In the genomic region with DNA sequence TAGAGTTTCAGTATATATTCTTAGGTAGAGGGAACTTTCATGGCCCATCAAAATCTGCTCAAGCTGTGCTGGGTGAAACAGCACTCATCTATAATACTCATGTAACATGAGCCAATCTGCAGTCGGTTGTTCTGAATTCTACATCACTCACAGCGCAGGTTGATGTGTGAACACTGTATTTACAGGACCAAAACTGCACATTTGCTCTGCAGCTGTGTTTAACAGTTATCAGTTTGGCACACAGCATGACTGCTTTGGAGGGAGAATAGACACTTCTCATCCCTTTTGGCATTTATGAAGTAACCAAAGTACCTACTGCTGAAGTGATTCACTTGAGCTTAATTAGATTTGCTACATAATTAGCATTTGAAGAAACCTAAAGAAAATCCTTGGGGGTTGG, we compare ENCODE assay signal across 14 cellular contexts.
DNase-seq lines count a peak whose midpoint lies in the region; ATAC-seq, FAIRE-seq and TF ChIP-seq lines count a peak whose summit lies in the region.
"Had no signal": no experiment of that assay in that cellular context is flagged by ENCODE, and none has a peak within 500 bp of the region (broad histone marks: within the 10 kb centered on the region; RNA-seq: fewer than 3 reads in every experiment).

No MANE protein-coding gene starts in this region.

- H3K23me2 ChIP-seq in H1 (ENCODE audit: low read depth, low read length) = no peaks in the 10 kb centered on the region

- H3K9me3 Mint-ChIP-seq in activated CD4-positive, alpha-beta T cell treated with anti-CD3 and anti-CD28 coated beads, Interleukin-2, amount 10 ng/mL, durations not matched to agents 24 days and 14 days = no peaks in the 10 kb centered on the region
- H3K9me3 Mint-ChIP-seq: activated T-helper 2 cell treated with anti-CD3 and anti-CD28 coated beads, Interferon-gamma antibody, Interleukin-2, Interleukin-4, amounts not matched to agents 10 μg/mL and 5 μg/mL and 100 μg/mL, durations not matched to agents 14 hours and 24 hours and 36 hours; stimulated activated memory B cell treated with anti-CD40 and anti-IgM and Interleukin-4, amounts not matched to agents 10 μg/mL and 1 μg/mL and 100 μg/mL, for 72 hours had no signal

- CTCF ChIA-PET in H1 (lab: Charles Lee; ENCODE audit: partially characterized antibody) = interaction anchor here (0.9 to 4.3 kb wide), 6 partner anchors 10 to 1709 kb away, joined by 3 to 22 read pairs (median 4); no protein-coding TSS in a partner anchor

- H4K91ac ChIP-seq in H1 (replicated peaks; ENCODE audit: insufficient read length, low read length) = no peak overlapping the region

- H3K4me3 ChIP-seq in H1 (ENCODE audit: extremely low read depth in 1 of 4, insufficient read depth in 2 of 4, low read depth in 3 of 4, low read length in 4 of 4) = peak overlapping the region in 1 of 4 experiments; percentile 46; a peak in 2 of 8 replicates
- H3K4me3 ChIP-seq: upper lobe of right lung had no signal

- no peak overlapping the region for H2AK5ac ChIP-seq in H1 (ENCODE audit: low read depth, low read length)

- H4K8ac ChIP-seq in H1 (ENCODE audit: extremely low read depth, insufficient read depth, low read length) = no peak overlapping the region

- no peaks in the 10 kb centered on the region for H3K36me3 Mint-ChIP-seq in activated CD4-positive, alpha-beta T cell treated with anti-CD3 and anti-CD28 coated beads, Interleukin-2, amount 10 ng/mL, durations not matched to agents 24 days and 14 days (ENCODE audit: low read depth)

- no peak overlapping the region for H3K18ac ChIP-seq in H1 (ENCODE audit: extremely low read depth, low read length)

- no peak for TF ChIP-seq CTCF in H1 (IDR thresholded peaks at IDR 0.05; ENCODE audit: control extremely low read depth in 1 of 3, insufficient read depth in 1 of 3, low read depth in 1 of 3, low read length in 3 of 3)

- H2BK15ac ChIP-seq in H1 (ENCODE audit: low read length) = no peak overlapping the region

- H3K4ac ChIP-seq in H1 (replicated peaks; ENCODE audit: insufficient read length, low read depth, low read length) = no peak overlapping the region

- H3K9me3 ChIP-seq in H1 (ENCODE audit: insufficient read depth in 2 of 2, low read depth in 1 of 2, low read length in 1 of 2) = no peaks in the 10 kb centered on the region
- H3K9me3 ChIP-seq: upper lobe of right lung had no signal

- TF ChIP-seq POLR2A in H1 (IDR thresholded peaks at IDR 0.05; ENCODE audit: control extremely low read depth in 1 of 2, low read depth in 2 of 2, low read length in 2 of 2) = no peak
- TF ChIP-seq POLR2A in erythroblast (IDR thresholded peaks at IDR 0.05; ENCODE audit: low read length) = no peak

- H2BK20ac ChIP-seq in H1 (ENCODE audit: low read length) = no peak overlapping the region

- no peak for FAIRE-seq in H1 (lab: Jason Lieb, UNC)

- H3K27ac ChIP-seq in H1 (ENCODE audit: low read depth, low read length) = no peak overlapping the region
- H3K27ac ChIP-seq: epithelial cell of prostate, upper lobe of right lung had no signal

- no peak overlapping the region for H3K23ac ChIP-seq in H1 (ENCODE audit: insufficient read length)

- POLR2A ChIA-PET in H1 (lab: Charles Lee; ENCODE audit: partially characterized antibody) = no interaction called here

- H3K27me3 ChIP-seq in H1 (replicated peaks in 1 of 4; ENCODE audit: control insufficient read depth in 3 of 4, extremely low read depth in 1 of 4, insufficient read depth in 3 of 4, low read length in 3 of 4) = no peaks in the 10 kb centered on the region
- H3K27me3 ChIP-seq: upper lobe of right lung had no signal

- peaks cover under 1% of the 10 kb centered on the region for H3K27me3 Mint-ChIP-seq in activated CD4-positive, alpha-beta T cell treated with anti-CD3 and anti-CD28 coated beads, Interleukin-2, amount 10 ng/mL, durations not matched to agents 24 days and 14 days
- H3K27me3 Mint-ChIP-seq: stimulated activated memory B cell treated with anti-CD40 and anti-IgM and Interleukin-4, amounts not matched to agents 10 μg/mL and 1 μg/mL and 100 μg/mL, for 72 hours had no signal

- no peak overlapping the region for H2BK5ac ChIP-seq in H1 (ENCODE audit: low read depth, low read length)

- H3K36me3 ChIP-seq in H1 (ENCODE audit: control insufficient read depth in 2 of 4, insufficient read depth in 4 of 4, low read length in 3 of 4) = no peaks in the 10 kb centered on the region
- H3K36me3 ChIP-seq: upper lobe of right lung had no signal

- no peak overlapping the region for H3K27ac Mint-ChIP-seq in activated CD4-positive, alpha-beta T cell treated with anti-CD3 and anti-CD28 coated beads, Interleukin-2, amount 10 ng/mL, durations not matched to agents 24 days and 14 days
- H3K27ac Mint-ChIP-seq: activated T-helper 2 cell treated with anti-CD3 and anti-CD28 coated beads, Interferon-gamma antibody, Interleukin-2, Interleukin-4, amounts not matched to agents 10 μg/mL and 5 μg/mL and 100 μg/mL, durations not matched to agents 14 hours and 24 hours and 36 hours; stimulated activated memory B cell treated with anti-CD40 and anti-IgM and Interleukin-4, amounts not matched to agents 10 μg/mL and 1 μg/mL and 100 μg/mL, for 72 hours had no signal

- DNase-seq in DMS79 treated with DMSO at 0.1 percent for 48 hours (lab: John Stamatoyannopoulos, UW) (peak; percentile 59), NCI-H1436 (lab: John Stamatoyannopoulos, UW) (peak; percentile 45), NCI-H2227 treated with DMSO at 0.1 percent for 48 hours (lab: John Stamatoyannopoulos, UW) (peak; percentile 3), H1 (ENCODE audit: low read depth in 1 of 2, low spot score in 2 of 2) (no peak), erythroblast (lab: John Stamatoyannopoulos, UW) (no peak)
- DNase-seq in activated CD4-positive, alpha-beta T cell treated with anti-CD3 and anti-CD28 coated beads, Interleukin-2, amount 10 ng/mL, durations not matched to agents 24 days and 14 days = no peak
- DNase-seq in effector CD4-positive, alpha-beta T cell = no peak
- DNase-seq: activated CD4-positive, alpha-beta T cell treated with anti-CD3 and anti-CD28 coated beads, Interleukin-2, amount 50 U/mL, for 48 hours; nucleus accumbens; upper lobe of right lung had no signal

- H3K56ac ChIP-seq in H1 (replicated peaks; ENCODE audit: insufficient read length, low read depth, low read length) = no peak overlapping the region

- ATAC-seq in GM19455 (IDR thresholded peaks at IDR 0.05; ENCODE audit: unreplicated experiment) = no peak
- ATAC-seq: stimulated activated memory B cell treated with anti-CD40 and anti-IgM and Interleukin-4, amounts not matched to agents 10 μg/mL and 1 μg/mL and 100 μg/mL, for 72 hours had no signal

- no peak overlapping the region for H2BK120ac ChIP-seq in H1 (replicated peaks; ENCODE audit: low read depth, low read length)

- H3K4me3 Mint-ChIP-seq in activated CD4-positive, alpha-beta T cell treated with anti-CD3 and anti-CD28 coated beads, Interleukin-2, amount 10 ng/mL, durations not matched to agents 24 days and 14 days = no peak overlapping the region
- H3K4me3 Mint-ChIP-seq: stimulated activated memory B cell treated with anti-CD40 and anti-IgM and Interleukin-4, amounts not matched to agents 10 μg/mL and 1 μg/mL and 100 μg/mL, for 72 hours had no signal

- TF ChIP-seq EP300 in H1 (IDR thresholded peaks at IDR 0.05; ENCODE audit: borderline replicate concordance in 1 of 2, low read depth in 2 of 2, low read length in 2 of 2) = no peak

- no peak overlapping the region for H2AFZ ChIP-seq in H1 (ENCODE audit: low read length)

- H4K5ac ChIP-seq in H1 (ENCODE audit: insufficient read length, low read depth, low read length) = no peak overlapping the region

- WGBS in H1 (ENCODE audit: extremely low coverage in 1 of 2, insufficient coverage in 1 of 2, insufficient read length in 1 of 2, insufficient replicate concordance in 2 of 2, low coverage in 1 of 2, low lambda C conversion rate in 2 of 2, missing lambda C conversion rate in 1 of 2), 2 experiments = 13% methylated on average over 2 of the region's 2 CpGs; no CpG with 5 or more reads in 1 of the 2 experiments

- no peaks in the 10 kb centered on the region for H3K4me1 Mint-ChIP-seq in activated CD4-positive, alpha-beta T cell treated with anti-CD3 and anti-CD28 coated beads, Interleukin-2, amount 10 ng/mL, durations not matched to agents 24 days and 14 days
- H3K4me1 Mint-ChIP-seq: stimulated activated memory B cell treated with anti-CD40 and anti-IgM and Interleukin-4, amounts not matched to agents 10 μg/mL and 1 μg/mL and 100 μg/mL, for 72 hours had no signal

- intact Hi-C loops in activated CD4-positive, alpha-beta T cell treated with anti-CD3 and anti-CD28 coated beads, Interleukin-2, amount 10 ng/mL, durations not matched to agents 24 days and 14 days (cut with micrococcal nuclease) = no loop called here

- peaks cover 7 to 45% (median 18%) of the 10 kb centered on the region in 4 experiments for H3K4me1 ChIP-seq in H1 (replicated peaks in 1 of 4; ENCODE audit: control insufficient read depth in 3 of 4, insufficient read depth in 4 of 4, low read length in 3 of 4)
- H3K4me1 ChIP-seq: upper lobe of right lung had no signal

- H3K9ac ChIP-seq in H1 (replicated peaks in 1 of 4; ENCODE audit: extremely low read depth in 1 of 4, low read depth in 3 of 4, low read length in 3 of 4) = no peak overlapping the region

- no peak overlapping the region for H3K14ac ChIP-seq in H1 (ENCODE audit: insufficient read length)

- H3K4me2 ChIP-seq in H1 (ENCODE audit: insufficient read depth in 1 of 2, low read depth in 2 of 2, low read length in 2 of 2) = peak overlapping the region; percentile 50 to 59

- H3K79me2 ChIP-seq in H1 (ENCODE audit: control insufficient read depth in 1 of 2, insufficient read depth in 2 of 2, low read length in 2 of 2) = no peaks in the 10 kb centered on the region

- H4K20me1 ChIP-seq in H1 (replicated peaks in 1 of 2; ENCODE audit: control insufficient read depth in 1 of 2, insufficient read depth in 2 of 2, low read length in 2 of 2) = no peaks in the 10 kb centered on the region

- no peak for TF ChIP-seq RAD21 in H1 (IDR thresholded peaks at IDR 0.05 in 1 of 2, conservative IDR thresholded peaks at IDR 0.05 in 1 of 2; ENCODE audit: low read depth in 2 of 2, low read length in 2 of 2)

- no peaks in the 10 kb centered on the region for H3K79me1 ChIP-seq in H1 (ENCODE audit: low read depth, low read length)

- H2BK12ac ChIP-seq in H1 (ENCODE audit: low read depth, low read length) = peak overlapping the region; percentile 6

TF ChIP-seq in H1, 55 proteins besides CTCF, POLR2A, EP300 and RAD21 (continues in another document):
- TF ChIP-seq RBBP5 (IDR thresholded peaks at IDR 0.05; ENCODE audit: borderline replicate concordance, low read depth, low read length) = no peak
- TF ChIP-seq KDM4A (IDR thresholded peaks at IDR 0.05; ENCODE audit: low read depth, low read length, severe bottlenecking) = no peak
- TF ChIP-seq RXRA (IDR thresholded peaks at IDR 0.05; ENCODE audit: insufficient read depth, low read depth, low read length) = no peak
- TF ChIP-seq MAFK (IDR thresholded peaks at IDR 0.05; ENCODE audit: low read depth, low read length) = no peak
- no peak for TF ChIP-seq NANOG (IDR thresholded peaks at IDR 0.05; ENCODE audit: insufficient read depth, low read depth, low read length, poor library complexity, severe bottlenecking)
- TF ChIP-seq KDM1A (IDR thresholded peaks at IDR 0.05; ENCODE audit: borderline replicate concordance, low read length) = no peak

Comparison
In these comparisons a context has a peak if more than half of its experiments do, and no peak if none do; other contexts are left out.
1. DNase-seq: peak in DMS79 treated with DMSO at 0.1 percent for 48 hours (single experiment), NCI-H1436 (single experiment) and NCI-H2227 treated with DMSO at 0.1 percent for 48 hours (single experiment); none in H1 (0 of 2), erythroblast (0 of 2), activated CD4-positive, alpha-beta T cell treated with anti-CD3 and anti-CD28 coated beads, Interleukin-2, amount 10 ng/mL, durations not matched to agents 24 days and 14 days (single experiment) and effector CD4-positive, alpha-beta T cell (single experiment).